ENCODE assay signal across 1 cellular context in genomic region chr5:88438006-88438405, GRCh38.
TF ChIP-seq lines count a peak whose summit lies in the region.

No MANE protein-coding gene starts in this region.

TF ChIP-seq in WTC11, 78 proteins besides CTCF, POLR2A, EP300 and RAD21 (continued from another document):
- no peak for TF ChIP-seq AR (CRISPR knock-in tag; IDR thresholded peaks at IDR 0.05)
- TF ChIP-seq RORB (CRISPR knock-in tag; IDR thresholded peaks at IDR 0.05) = no peak
- TF ChIP-seq GABPB1 (CRISPR knock-in tag; IDR thresholded peaks at IDR 0.05) = no peak
- no peak for TF ChIP-seq ZMAT4 (CRISPR knock-in tag; IDR thresholded peaks at IDR 0.05)
- TF ChIP-seq TEAD1 (CRISPR knock-in tag; IDR thresholded peaks at IDR 0.05) = no peak
- TF ChIP-seq SOX15 (CRISPR knock-in tag; IDR thresholded peaks at IDR 0.05) = no peak
- no peak for TF ChIP-seq SMAD4 (CRISPR knock-in tag; IDR thresholded peaks at IDR 0.05)
- no peak for TF ChIP-seq ATF6 (CRISPR knock-in tag; IDR thresholded peaks at IDR 0.05)
